In genomic region chr1:2272686-2273400, GRCh38 we compare ENCODE assay signal across 17 cellular contexts. TPM values are rescaled to one million over a fixed set of nuclear protein-coding genes. Genes with fewer than 3 reads are reported as not detected.
DNase-seq lines count a peak whose midpoint lies in the region; ATAC-seq and TF ChIP-seq lines count a peak whose summit lies in the region.
"Had no signal": no experiment of that assay in that cellular context is flagged by ENCODE, and none has a peak within 500 bp of the region (broad histone marks: within the 10 kb centered on the region; RNA-seq: fewer than 3 reads in every experiment).

No MANE protein-coding gene starts in this region.

- H3K79me1 ChIP-seq in neuronal stem cell (ENCODE audit: low read depth, low read length): peaks cover 51% of the 10 kb centered on the region

- WGBS in neuronal stem cell (ENCODE audit: extremely low coverage in 2 of 2, insufficient read length in 2 of 2, insufficient replicate concordance in 1 of 2), 2 donors: no CpG with 5 or more reads among the region's 28 CpGs

- peak overlapping the region; percentile 93 for H3K4ac ChIP-seq in neuronal stem cell (ENCODE audit: low read length)

- peak overlapping the region; percentile 74 for H3K9ac ChIP-seq in neuronal stem cell (ENCODE audit: low read depth, low read length, poor library complexity)

- H3K27me3 Mint-ChIP-seq in stimulated activated naive CD8-positive, alpha-beta T cell treated with anti-CD3 and anti-CD28 coated beads, Interleukin-15, amount 100 ng/mL, for 72 hours: no peaks in the 10 kb centered on the region
- peaks cover 27% of the 10 kb centered on the region for H3K27me3 Mint-ChIP-seq in GM23338 (ENCODE audit: insufficient read depth, low read depth, poor library complexity)
- H3K27me3 Mint-ChIP-seq: activated CD4-positive, alpha-beta T cell treated with anti-CD3 and anti-CD28 coated beads for 36 hours had no signal

- ATAC-seq in stimulated activated naive CD8-positive, alpha-beta T cell treated with anti-CD3 and anti-CD28 coated beads, Interleukin-15, amount 100 ng/mL, for 72 hours: no peak
- no peak for ATAC-seq in stimulated activated naive CD8-positive, alpha-beta T cell treated with anti-CD3 and anti-CD28 coated beads, Interleukin-15, Interleukin-2, amounts not matched to agents 100 U/mL and 50 U/mL, for 24 hours
- no peak for ATAC-seq in GM23338
- ATAC-seq in GM21528 (IDR thresholded peaks at IDR 0.05; ENCODE audit: low FRiP score, unreplicated experiment): no peak
- ATAC-seq: activated CD4-positive, alpha-beta T cell treated with anti-CD3 and anti-CD28 coated beads for 36 hours; foreskin keratinocyte had no signal

- H3K23ac ChIP-seq in neuronal stem cell (ENCODE audit: low read depth, low read length, poor library complexity): peak overlapping the region; percentile 80

- H3K27me3 ChIP-seq in neuronal stem cell (ENCODE audit: control insufficient read depth in 3 of 3, insufficient read depth in 3 of 3, low read depth in 1 of 3, low read length in 3 of 3): peaks cover 0 to 3% (median 0%) of the 10 kb centered on the region in 3 experiments
- no peaks in the 10 kb centered on the region for H3K27me3 ChIP-seq in GM23338 (ENCODE audit: insufficient read depth)
- H3K27me3 ChIP-seq: dorsolateral prefrontal cortex, foreskin keratinocyte had no signal

- H3K9me3 ChIP-seq in neuronal stem cell (replicated peaks in 1 of 2; ENCODE audit: control insufficient read depth in 2 of 2, insufficient read depth in 1 of 2, low read depth in 1 of 2, low read length in 2 of 2): peaks cover 4 to 5% of the 10 kb centered on the region in 2 donors

- peaks cover 15% of the 10 kb centered on the region for H3K36me3 Mint-ChIP-seq in GM23338 (ENCODE audit: low read depth)
- H3K36me3 Mint-ChIP-seq: immature natural killer cell had no signal

- H3K79me2 ChIP-seq in GM23338 (replicated peaks; ENCODE audit: insufficient read depth): peaks cover 98% of the 10 kb centered on the region

- H4K8ac ChIP-seq in neuronal stem cell (ENCODE audit: low read depth, low read length): no peak overlapping the region

- H3K18ac ChIP-seq in neuronal stem cell (ENCODE audit: low read length): peak overlapping the region; percentile 99

- H3K36me3 ChIP-seq in neuronal stem cell (replicated peaks in 1 of 2; ENCODE audit: control insufficient read depth in 2 of 2, insufficient read depth in 2 of 2, low read length in 2 of 2): peaks cover 7 to 11% of the 10 kb centered on the region in 2 donors
- no peaks in the 10 kb centered on the region; the same call in 1 of the 2 replicates for H3K36me3 ChIP-seq in GM23338 (ENCODE audit: insufficient read depth)

- H3K27ac Mint-ChIP-seq in stimulated activated naive CD8-positive, alpha-beta T cell treated with anti-CD3 and anti-CD28 coated beads, Interleukin-15, amount 100 ng/mL, for 72 hours: peak overlapping the region; percentile 27 to 33
- no peak overlapping the region for H3K27ac Mint-ChIP-seq in GM23338
- H3K27ac Mint-ChIP-seq: activated CD4-positive, alpha-beta T cell treated with anti-CD3 and anti-CD28 coated beads for 36 hours; T-helper 1 cell treated with Interleukin-12 subunit alpha and Interleukin-12 subunit beta and Interleukin-4 antibody, amounts not matched to agents 30 μg/mL and 1 μg/mL, for 36 hours had no signal

- H4K20me1 ChIP-seq in GM23338 (replicated peaks; ENCODE audit: insufficient read depth): peaks cover 39% of the 10 kb centered on the region

- H2BK120ac ChIP-seq in neuronal stem cell (ENCODE audit: low read depth, low read length): no peak overlapping the region

- H3K4me1 Mint-ChIP-seq in stimulated activated naive CD8-positive, alpha-beta T cell treated with anti-CD3 and anti-CD28 coated beads, Interleukin-15, amount 100 ng/mL, for 72 hours: peaks cover 88% of the 10 kb centered on the region
- peaks cover 58% of the 10 kb centered on the region for H3K4me1 Mint-ChIP-seq in GM23338

- H2AK5ac ChIP-seq in neuronal stem cell (ENCODE audit: low read depth, low read length): peak overlapping the region; percentile 99

- no peaks in the 10 kb centered on the region for H3K9me2 ChIP-seq in GM23338 (ENCODE audit: insufficient read depth)

- H3K9me3 Mint-ChIP-seq in stimulated activated naive CD8-positive, alpha-beta T cell treated with anti-CD3 and anti-CD28 coated beads, Interleukin-15, amount 100 ng/mL, for 72 hours: no peaks in the 10 kb centered on the region
- H3K9me3 Mint-ChIP-seq in GM23338: peaks cover 4% of the 10 kb centered on the region; the same call in 1 of the 3 replicates
- H3K9me3 Mint-ChIP-seq: immature natural killer cell; T-helper 1 cell treated with Interleukin-12 subunit alpha and Interleukin-12 subunit beta and Interleukin-4 antibody, amounts not matched to agents 30 μg/mL and 1 μg/mL, for 36 hours had no signal

- 0 out of 2 replicates have a peak, but pooled peaks cover 18% of the 10 kb centered on the region for H3F3A ChIP-seq in GM23338 (replicated peaks; ENCODE audit: low read depth)

- peak overlapping the region; percentile 99 for H2BK15ac ChIP-seq in neuronal stem cell (ENCODE audit: low read length)

- no peak overlapping the region for H3K4me3 Mint-ChIP-seq in stimulated activated naive CD8-positive, alpha-beta T cell treated with anti-CD3 and anti-CD28 coated beads, Interleukin-15, amount 100 ng/mL, for 72 hours
- H3K4me3 Mint-ChIP-seq in GM23338: no peak overlapping the region
- H3K4me3 Mint-ChIP-seq: activated CD4-positive, alpha-beta T cell treated with anti-CD3 and anti-CD28 coated beads for 36 hours; immature natural killer cell; T-helper 1 cell treated with Interleukin-12 subunit alpha and Interleukin-12 subunit beta and Interleukin-4 antibody, amounts not matched to agents 30 μg/mL and 1 μg/mL, for 36 hours had no signal

- H3K4me3 ChIP-seq in fibroblast of villous mesenchyme (ENCODE audit: low read depth, low read length) (no peak overlapping the region), neuronal stem cell (ENCODE audit: low read length in 2 of 2) (no peak overlapping the region), GM23338 (no peak overlapping the region)
- H3K4me3 ChIP-seq: dorsolateral prefrontal cortex had no signal

- no peak overlapping the region for H2AFZ ChIP-seq in neuronal stem cell (ENCODE audit: low read length)
- H2AFZ ChIP-seq in GM23338: no peak overlapping the region

- peak overlapping the region; percentile 88 for H2BK5ac ChIP-seq in neuronal stem cell (ENCODE audit: low read length)

- H4K91ac ChIP-seq in neuronal stem cell (ENCODE audit: low read depth, low read length, poor library complexity): peak overlapping the region; percentile 58

- H3K4me2 ChIP-seq in neuronal stem cell (ENCODE audit: insufficient read depth, low read length, poor library complexity, severe bottlenecking): peak overlapping the region; percentile 14
- no peak overlapping the region for H3K4me2 ChIP-seq in GM23338

- peak overlapping the region; percentile 100 for H2BK12ac ChIP-seq in neuronal stem cell (ENCODE audit: low read length)

- H3K4me1 ChIP-seq in neuronal stem cell (ENCODE audit: control insufficient read depth in 2 of 2, insufficient read depth in 1 of 2, low read depth in 1 of 2, low read length in 2 of 2) (peaks cover 60% of the 10 kb centered on the region in 2 donors), GM23338 (ENCODE audit: insufficient read depth) (peaks cover 46% of the 10 kb centered on the region)
- H3K4me1 ChIP-seq: foreskin keratinocyte had no signal

- no peak for TF ChIP-seq CTCF in fibroblast of villous mesenchyme (IDR thresholded peaks at IDR 0.05; ENCODE audit: insufficient read depth, low read depth, low read length)
- TF ChIP-seq CTCF in GM23338 (conservative IDR thresholded peaks at IDR 0.05; ENCODE audit: low read depth in 2 of 2): no peak

- H3K27ac ChIP-seq in neuronal stem cell (replicated peaks; ENCODE audit: low read length) (peak overlapping the region; percentile 99), GM23338 (ENCODE audit: low read depth) (no peak overlapping the region)
- H3K27ac ChIP-seq: foreskin keratinocyte had no signal

- H3K14ac ChIP-seq in neuronal stem cell (ENCODE audit: low read length): peak overlapping the region; percentile 91

- DNase-seq in stimulated activated naive CD8-positive, alpha-beta T cell treated with anti-CD3 and anti-CD28 coated beads, Interleukin-15, amount 100 ng/mL, for 72 hours: no peak
- no peak for DNase-seq in stimulated activated naive CD8-positive, alpha-beta T cell treated with anti-CD3 and anti-CD28 coated beads, Interleukin-15, Interleukin-2, amounts not matched to agents 100 U/mL and 50 U/mL, for 24 hours
- DNase-seq in fibroblast of villous mesenchyme (ENCODE audit: low read depth) (peak; percentile 57), neuronal stem cell (ENCODE audit: low spot score) (no peak), GM23338 (ENCODE audit: low spot score) (no peak), iPS-NIHi11 (ENCODE audit: low spot score) (no peak)
- no peak for DNase-seq in activated CD4-positive, CD25-positive, alpha-beta regulatory T cell treated with anti-CD3 and anti-CD28 coated beads, Interleukin-2, amount 50 U/mL, for 72 hours
- DNase-seq: activated CD4-positive, alpha-beta T cell treated with anti-CD3 and anti-CD28 coated beads for 36 hours; activated T-cell treated with anti-CD3 and anti-CD28 coated beads, Interleukin-2, amount 50 U/mL, for 1 hour; DMS53; dorsolateral prefrontal cortex; foreskin keratinocyte; immature natural killer cell; NCI-H2081 treated with DMSO at 0.1 percent for 48 hours; NCI-H774 had no signal

TF ChIP-seq in GM23338, 12 proteins besides CTCF, POLR2A, EP300 and RAD21 (continues in another document):
- TF ChIP-seq CREB1 (CRISPR knock-in tag; IDR thresholded peaks at IDR 0.05; ENCODE audit: low read depth) (no peak), ZNF331 (CRISPR knock-in tag; IDR thresholded peaks at IDR 0.05; ENCODE audit: low read depth) (no peak), ETS1 (IDR thresholded peaks at IDR 0.05) (no peak)

RNA-seq across cellular contexts. Expression of gene SKI, which starts 44.7 kb away (rescaled TPM):
- 26.8 and 32.9 TPM in 2 replicates for total RNA-seq in fibroblast of villous mesenchyme
- 37.5 TPM for polyA plus RNA-seq in neuronal stem cell (2013, experiment 1 of 2)
- polyA plus RNA-seq in neuronal stem cell (2013, experiment 2 of 2): 41.3 TPM
- 62.8 and 66.8 TPM in 2 replicates for total RNA-seq in GM23338 (2014; rRNA removed; shearing (Covaris generic))
- polyA plus RNA-seq in GM23338 (2016; fragmentation: Nextera tagmentation; extraction: Ambion mirVana): 9.3 and 10.4 TPM in 2 replicates
